Comparison of ENCODE assay signal across 1 cellular context in the genomic region with DNA sequence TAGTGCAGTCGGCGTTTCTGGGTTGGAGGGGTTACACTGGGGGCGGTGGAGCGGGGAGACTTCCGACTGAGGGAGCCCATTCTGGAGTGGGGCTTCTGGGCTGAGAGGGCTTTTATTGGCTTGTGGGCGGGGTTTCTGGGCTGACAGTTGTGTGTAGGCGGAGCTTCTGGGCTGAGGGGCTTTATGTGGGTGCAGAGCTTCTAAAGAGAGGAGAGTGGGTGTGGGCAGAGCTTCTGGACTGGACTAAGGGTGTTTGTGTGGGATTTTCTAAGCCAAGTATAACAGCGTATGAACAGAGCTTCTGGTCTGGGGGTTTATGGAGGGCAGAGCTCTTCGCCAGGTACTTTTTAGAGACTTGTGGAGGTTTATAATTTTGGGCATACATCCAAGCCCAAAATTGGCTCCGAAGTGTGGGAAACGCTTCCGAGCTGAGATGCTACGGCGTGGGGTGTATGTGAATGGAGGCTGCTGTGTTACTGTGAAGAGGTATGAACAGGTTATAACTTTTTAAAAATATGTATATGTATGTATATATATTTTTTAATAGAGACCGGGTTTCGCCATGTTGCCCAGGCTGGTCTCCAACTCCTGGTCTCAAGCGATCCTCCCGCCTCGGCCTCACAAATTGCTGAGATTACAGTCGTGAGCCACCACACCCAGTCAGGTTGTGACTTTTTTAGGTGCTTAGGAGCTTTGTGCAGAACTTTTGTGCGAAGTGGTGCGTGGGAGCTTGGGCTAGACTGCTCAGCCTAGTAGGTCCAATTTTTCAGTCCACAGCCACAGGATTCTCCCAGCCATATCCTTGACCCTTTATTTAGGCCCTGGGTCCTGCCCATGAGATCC.
TF ChIP-seq lines count a peak whose summit lies in the region.

No MANE protein-coding gene starts in this region.

TF ChIP-seq in H1, 55 proteins besides CTCF, POLR2A, EP300 and RAD21:
- TF ChIP-seq SIN3A (conservative IDR thresholded peaks at IDR 0.05 in 1 of 2, IDR thresholded peaks at IDR 0.05 in 1 of 2; ENCODE audit: low read depth in 1 of 2, low read length in 2 of 2) = 0 out of 4 replicates have a peak, but pooled peaks of 1 of the 2 experiments have one; percentile 4
- no peak for TF ChIP-seq SP1 (IDR thresholded peaks at IDR 0.05; ENCODE audit: low read depth, low read length)
- 0 out of 2 replicates have a peak, but pooled peaks have one; percentile 15 for TF ChIP-seq BACH1 (IDR thresholded peaks at IDR 0.05; ENCODE audit: low read length)
- TF ChIP-seq, protein P1, sequence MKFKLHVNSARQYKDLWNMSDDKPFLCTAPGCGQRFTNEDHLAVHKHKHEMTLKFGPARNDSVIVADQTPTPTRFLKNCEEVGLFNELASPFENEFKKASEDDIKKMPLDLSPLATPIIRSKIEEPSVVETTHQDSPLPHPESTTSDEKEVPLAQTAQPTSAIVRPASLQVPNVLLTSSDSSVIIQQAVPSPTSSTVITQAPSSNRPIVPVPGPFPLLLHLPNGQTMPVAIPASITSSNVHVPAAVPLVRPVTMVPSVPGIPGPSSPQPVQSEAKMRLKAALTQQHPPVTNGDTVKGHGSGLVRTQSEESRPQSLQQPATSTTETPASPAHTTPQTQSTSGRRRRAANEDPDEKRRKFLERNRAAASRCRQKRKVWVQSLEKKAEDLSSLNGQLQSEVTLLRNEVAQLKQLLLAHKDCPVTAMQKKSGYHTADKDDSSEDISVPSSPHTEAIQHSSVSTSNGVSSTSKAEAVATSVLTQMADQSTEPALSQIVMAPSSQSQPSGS (IDR thresholded peaks at IDR 0.05; ENCODE audit: low read length) = 0 out of 2 replicates have a peak, but pooled peaks have one; percentile 16
- TF ChIP-seq CHD1 (IDR thresholded peaks at IDR 0.05; ENCODE audit: low read depth, low read length) = no peak
- TF ChIP-seq TBP (IDR thresholded peaks at IDR 0.05; ENCODE audit: low read depth, low read length) = peak; percentile 78; the same call in 1 of the 2 replicates
